ENCODE assay signal across 28 cellular contexts in genomic region chr7:141239661-141240060, GRCh38.
"Had no signal": no experiment of that assay in that cellular context is flagged by ENCODE, and none has a peak within 500 bp of the region (broad histone marks: within the 10 kb centered on the region; RNA-seq: fewer than 3 reads in every experiment).

No MANE protein-coding gene starts in this region.

- H3K9me3 Mint-ChIP-seq: activated CD4-positive, alpha-beta memory T cell treated with anti-CD3 and anti-CD28 coated beads, Interleukin-2, amount 10 ng/mL, durations not matched to agents 7 days and 5 days; activated CD4-positive, alpha-beta T cell treated with anti-CD3 and anti-CD28 coated beads, Interleukin-2, amount 10 ng/mL, durations not matched to agents 7 days and 5 days; activated naive CD4-positive, alpha-beta T cell treated with anti-CD3 and anti-CD28 coated beads, Interleukin-2, amount 10 ng/mL, durations not matched to agents 7 days and 5 days; activated naive CD4-positive, alpha-beta T cell treated with anti-CD3 and anti-CD28 coated beads, Interleukin-2, amount 50 U/mL, for 72 hours; activated naive CD8-positive, alpha-beta T cell treated with anti-CD3 and anti-CD28 coated beads, Interleukin-2, amount 10 ng/mL, durations not matched to agents 7 days and 5 days; activated T-helper 1 cell treated with anti-CD3 and anti-CD28 coated beads, Interleukin-12 subunit alpha, Interleukin-12 subunit beta, Interleukin-2, Interleukin-4 antibody, amounts not matched to agents 30 ng/mL and 10 ng/mL and 1 ng/mL, durations not matched to agents 14 hours and 24 hours and 36 hours; activated T-helper 2 cell treated with anti-CD3 and anti-CD28 coated beads, Interferon-gamma antibody, Interleukin-2, Interleukin-4, amounts not matched to agents 10 μg/mL and 5 μg/mL and 100 μg/mL, durations not matched to agents 14 hours and 24 hours and 36 hours; central memory CD8-positive, alpha-beta T cell; dendritic cell treated with granulocyte-macrophage colony-stimulating factor and Interleukin-4, amounts not matched to agents 40 ng/mL and 50 ng/mL, for 4 days; WTC11 had no signal

- H3K27me3 ChIP-seq: brain microvascular endothelial cell, dorsolateral prefrontal cortex, esophagus squamous epithelium had no signal

- H3K4me3 ChIP-seq: coronary artery, dorsolateral prefrontal cortex, esophagus squamous epithelium had no signal

- H3K9me3 ChIP-seq: esophagus squamous epithelium had no signal

- H3K27ac ChIP-seq: brain microvascular endothelial cell, coronary artery, dorsolateral prefrontal cortex, esophagus squamous epithelium, VCaP had no signal

- FAIRE-seq: astrocyte, bronchial epithelial cell had no signal

- H3K36me3 ChIP-seq: brain microvascular endothelial cell, esophagus squamous epithelium had no signal

- DNase-seq: activated CD4-positive, alpha-beta memory T cell treated with anti-CD3 and anti-CD28 coated beads, Interleukin-2, amount 10 ng/mL, durations not matched to agents 7 days and 5 days; activated CD4-positive, alpha-beta T cell treated with anti-CD3 and anti-CD28 coated beads for 1 hour; activated CD4-positive, alpha-beta T cell treated with anti-CD3 and anti-CD28 coated beads for 4 hours; activated CD4-positive, alpha-beta T cell treated with anti-CD3 and anti-CD28 coated beads, Interleukin-2, amount 10 ng/mL, durations not matched to agents 7 days and 5 days; activated CD4-positive, alpha-beta T cell treated with anti-CD3 and anti-CD28 coated beads, Interleukin-2, amount 50 U/mL, for 4 hours; activated CD8-positive, alpha-beta memory T cell treated with anti-CD3 and anti-CD28 coated beads, Interleukin-2, amount 50 U/mL, for 4 hours; activated gamma-delta T cell; activated naive CD4-positive, alpha-beta T cell; activated naive CD4-positive, alpha-beta T cell treated with anti-CD3 and anti-CD28 coated beads, Interleukin-2, amount 10 ng/mL, durations not matched to agents 7 days and 5 days; activated naive CD8-positive, alpha-beta T cell treated with anti-CD3 and anti-CD28 coated beads, Interleukin-2, amount 10 ng/mL, durations not matched to agents 7 days and 5 days; activated T-cell treated with anti-CD3 and anti-CD28 coated beads, Interleukin-2, amount 50 U/mL, for 1 hour; activated T-cell treated with anti-CD3 and anti-CD28 coated beads, Interleukin-2, amount 50 U/mL, for 48 hours; brain microvascular endothelial cell; dorsolateral prefrontal cortex; effector memory CD4-positive, alpha-beta T cell; esophagus squamous epithelium; foreskin melanocyte; T-helper 2 cell had no signal

- H3K4me3 Mint-ChIP-seq: activated CD4-positive, alpha-beta memory T cell treated with anti-CD3 and anti-CD28 coated beads, Interleukin-2, amount 10 ng/mL, durations not matched to agents 7 days and 5 days; activated CD4-positive, alpha-beta T cell treated with anti-CD3 and anti-CD28 coated beads, Interleukin-2, amount 10 ng/mL, durations not matched to agents 7 days and 5 days; activated naive CD4-positive, alpha-beta T cell treated with anti-CD3 and anti-CD28 coated beads, Interleukin-2, amount 10 ng/mL, durations not matched to agents 7 days and 5 days; activated naive CD8-positive, alpha-beta T cell treated with anti-CD3 and anti-CD28 coated beads, Interleukin-2, amount 10 ng/mL, durations not matched to agents 7 days and 5 days; activated T-helper 1 cell treated with anti-CD3 and anti-CD28 coated beads, Interleukin-12 subunit alpha, Interleukin-12 subunit beta, Interleukin-2, Interleukin-4 antibody, amounts not matched to agents 30 ng/mL and 10 ng/mL and 1 ng/mL, durations not matched to agents 14 hours and 24 hours and 36 hours; central memory CD8-positive, alpha-beta T cell; dendritic cell treated with granulocyte-macrophage colony-stimulating factor and Interleukin-4, amounts not matched to agents 40 ng/mL and 50 ng/mL, for 4 days; WTC11 had no signal

- H3K36me3 Mint-ChIP-seq: activated naive CD4-positive, alpha-beta T cell treated with anti-CD3 and anti-CD28 coated beads, Interleukin-2, amount 10 ng/mL, durations not matched to agents 7 days and 5 days; activated naive CD4-positive, alpha-beta T cell treated with anti-CD3 and anti-CD28 coated beads, Interleukin-2, amount 50 U/mL, for 72 hours; activated naive CD8-positive, alpha-beta T cell treated with anti-CD3 and anti-CD28 coated beads, Interleukin-2, amount 10 ng/mL, durations not matched to agents 7 days and 5 days; WTC11 had no signal

- H3K27me3 Mint-ChIP-seq: activated CD4-positive, alpha-beta memory T cell treated with anti-CD3 and anti-CD28 coated beads, Interleukin-2, amount 10 ng/mL, durations not matched to agents 7 days and 5 days; activated CD4-positive, alpha-beta T cell treated with anti-CD3 and anti-CD28 coated beads, Interleukin-2, amount 10 ng/mL, durations not matched to agents 7 days and 5 days; dendritic cell treated with granulocyte-macrophage colony-stimulating factor and Interleukin-4, amounts not matched to agents 40 ng/mL and 50 ng/mL, for 4 days had no signal

- H3K4me1 Mint-ChIP-seq: activated CD4-positive, alpha-beta memory T cell treated with anti-CD3 and anti-CD28 coated beads, Interleukin-2, amount 10 ng/mL, durations not matched to agents 7 days and 5 days; activated CD4-positive, alpha-beta T cell treated with anti-CD3 and anti-CD28 coated beads, Interleukin-2, amount 10 ng/mL, durations not matched to agents 7 days and 5 days; activated naive CD4-positive, alpha-beta T cell treated with anti-CD3 and anti-CD28 coated beads, Interleukin-2, amount 10 ng/mL, durations not matched to agents 7 days and 5 days; activated naive CD8-positive, alpha-beta T cell treated with anti-CD3 and anti-CD28 coated beads, Interleukin-2, amount 10 ng/mL, durations not matched to agents 7 days and 5 days; central memory CD8-positive, alpha-beta T cell had no signal

- ATAC-seq: activated naive CD4-positive, alpha-beta T cell treated with anti-CD3 and anti-CD28 coated beads, Interleukin-2, amount 50 U/mL, for 72 hours had no signal

- H3K4me1 ChIP-seq: esophagus squamous epithelium had no signal

- H3K27ac Mint-ChIP-seq: activated CD4-positive, alpha-beta memory T cell treated with anti-CD3 and anti-CD28 coated beads, Interleukin-2, amount 10 ng/mL, durations not matched to agents 7 days and 5 days; activated CD4-positive, alpha-beta T cell treated with anti-CD3 and anti-CD28 coated beads, Interleukin-2, amount 10 ng/mL, durations not matched to agents 7 days and 5 days; activated naive CD4-positive, alpha-beta T cell treated with anti-CD3 and anti-CD28 coated beads, Interleukin-2, amount 10 ng/mL, durations not matched to agents 7 days and 5 days; activated naive CD4-positive, alpha-beta T cell treated with anti-CD3 and anti-CD28 coated beads, Interleukin-2, amount 50 U/mL, for 72 hours; activated naive CD8-positive, alpha-beta T cell treated with anti-CD3 and anti-CD28 coated beads, Interleukin-2, amount 10 ng/mL, durations not matched to agents 7 days and 5 days; activated T-helper 1 cell treated with anti-CD3 and anti-CD28 coated beads, Interleukin-12 subunit alpha, Interleukin-12 subunit beta, Interleukin-2, Interleukin-4 antibody, amounts not matched to agents 30 ng/mL and 10 ng/mL and 1 ng/mL, durations not matched to agents 14 hours and 24 hours and 36 hours; activated T-helper 2 cell treated with anti-CD3 and anti-CD28 coated beads, Interferon-gamma antibody, Interleukin-2, Interleukin-4, amounts not matched to agents 10 μg/mL and 5 μg/mL and 100 μg/mL, durations not matched to agents 14 hours and 24 hours and 36 hours; dendritic cell treated with granulocyte-macrophage colony-stimulating factor and Interleukin-4, amounts not matched to agents 40 ng/mL and 50 ng/mL, for 4 days had no signal
